In the genomic region with DNA sequence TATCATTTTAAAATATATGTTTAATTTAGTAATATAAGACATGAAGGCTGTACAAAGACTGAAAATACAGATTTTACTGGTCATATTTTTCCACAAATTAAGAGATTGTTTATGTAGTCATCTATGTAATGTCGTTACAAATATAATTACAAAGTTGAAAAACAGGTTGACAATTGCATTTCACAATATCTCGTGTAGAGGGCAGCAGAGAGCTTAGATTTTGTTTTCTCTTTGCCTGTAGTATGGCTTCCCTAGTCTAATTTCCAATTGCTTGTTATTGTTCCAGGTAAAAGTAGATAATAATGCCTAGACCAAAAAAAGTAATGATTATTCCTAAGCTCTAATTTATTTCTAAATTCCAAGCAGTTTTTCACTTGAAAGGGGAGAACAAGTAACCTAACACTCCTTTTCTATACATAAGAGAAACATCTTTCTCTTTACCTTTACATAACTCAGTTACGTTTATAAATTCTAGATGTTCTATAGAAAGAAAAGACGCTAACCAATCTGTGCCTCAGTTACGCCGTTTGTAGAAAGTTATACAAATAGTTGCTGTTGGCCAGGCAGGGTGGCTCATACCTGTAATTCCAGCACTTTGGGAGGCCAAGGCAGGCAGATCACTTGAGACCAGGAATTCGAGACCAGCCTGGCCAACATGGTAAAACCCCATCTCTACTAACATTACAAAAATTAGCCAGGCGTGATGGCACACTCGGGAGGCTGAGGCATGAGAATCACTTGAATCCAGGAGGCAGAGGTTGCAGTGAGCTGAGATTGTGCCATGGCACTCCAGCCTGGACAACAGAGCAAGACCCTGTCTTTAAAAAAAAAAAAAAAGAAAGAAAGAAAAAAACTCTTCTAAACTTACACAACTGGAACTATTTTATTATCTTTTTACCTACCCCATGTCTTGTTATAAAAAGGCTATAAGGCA, we compare ENCODE assay signal across 9 cellular contexts. TPM values are rescaled to one million over a fixed set of nuclear protein-coding genes. Genes with fewer than 3 reads are reported as not detected.
DNase-seq lines count a peak whose midpoint lies in the region; ATAC-seq, FAIRE-seq and TF ChIP-seq lines count a peak whose summit lies in the region.
"Had no signal": no experiment of that assay in that cellular context is flagged by ENCODE, and none has a peak within 500 bp of the region (broad histone marks: within the 10 kb centered on the region; RNA-seq: fewer than 3 reads in every experiment).

No MANE protein-coding gene starts in this region.

- POLR2A ChIA-PET in GM10248 (lab: Yijun Ruan, JAX), result interaction anchor here (0.6 kb wide), 1 partner anchor 371 kb away, joined by 4 read pairs; the partner anchor contains the start of gene GDI2

- H3K4me1 Mint-ChIP-seq in astrocyte (ENCODE audit: low read depth, unreplicated experiment), result no peaks in the 10 kb centered on the region

- H3K4me3 ChIP-seq in astrocyte (ENCODE audit: insufficient read depth, low read depth, low read length), result no peak overlapping the region
- no peak overlapping the region for H3K4me3 ChIP-seq in kidney epithelial cell (ENCODE audit: low read depth, low read length)
- H3K4me3 ChIP-seq in tibial artery, result no peak overlapping the region

- H3K4me3 Mint-ChIP-seq in astrocyte (ENCODE audit: unreplicated experiment), result no peak overlapping the region

- no peak for FAIRE-seq in astrocyte (lab: Jason Lieb, UNC)

- no peaks in the 10 kb centered on the region for H3K27me3 ChIP-seq in astrocyte (ENCODE audit: insufficient read depth, low read length)
- H3K27me3 ChIP-seq in kidney epithelial cell (ENCODE audit: control insufficient read depth, insufficient read depth, low read length), result no peaks in the 10 kb centered on the region
- H3K27me3 ChIP-seq in tibial artery, result no peaks in the 10 kb centered on the region

- H3K36me3 ChIP-seq in astrocyte (ENCODE audit: insufficient read depth, low read length) (no peaks in the 10 kb centered on the region), kidney epithelial cell (ENCODE audit: control insufficient read depth, insufficient read depth, low read length) (no peaks in the 10 kb centered on the region), tibial artery (no peaks in the 10 kb centered on the region)

- no peaks in the 10 kb centered on the region for H3K36me3 Mint-ChIP-seq in astrocyte (ENCODE audit: low read depth, unreplicated experiment)
- H3K36me3 Mint-ChIP-seq: IgD-negative memory B cell had no signal

- H3K9me3 Mint-ChIP-seq in astrocyte (ENCODE audit: unreplicated experiment), result no peaks in the 10 kb centered on the region
- H3K9me3 Mint-ChIP-seq: IgD-negative memory B cell had no signal

- H3K4me1 ChIP-seq in astrocyte (ENCODE audit: insufficient read depth, low read length) (no peaks in the 10 kb centered on the region), tibial artery (peaks cover 0 to 53% (median 30%) of the 10 kb centered on the region in 4 donors)

- DNase-seq in AG20443 (ENCODE audit: low spot score) (peak; percentile 47), GM10248 (ENCODE audit: extremely low spot score) (peak; percentile 32), NCI-H460 (ENCODE audit: extremely low read depth, low read depth) (peak; percentile 40), astrocyte (ENCODE audit: low read depth) (no peak), kidney epithelial cell (ENCODE audit: low read depth) (no peak), tibial artery (no peak)

- CTCF ChIA-PET in GM10248 (lab: Yijun Ruan, JAX), result interaction anchor here (0.7 to 10.7 kb wide), 30 partner anchors 8 to 644 kb away, joined by 3 to 145 read pairs (median 4); no protein-coding TSS in a partner anchor

- no peak overlapping the region for H2AFZ ChIP-seq in astrocyte (ENCODE audit: low read depth, low read length)

- H3K79me2 ChIP-seq in astrocyte (ENCODE audit: insufficient read depth, low read length), result peaks cover 14% of the 10 kb centered on the region

- intact Hi-C loops in tibial artery (cut with DNase I; ENCODE audit: low total_unique reads), result loop anchor here (5.0 to 10.0 kb wide), 3 partner anchors 242 to 430 kb away; partner anchors contain the start of genes GDI2 and TASOR2

- H3K27me3 Mint-ChIP-seq in astrocyte (ENCODE audit: low read depth, unreplicated experiment), result no peaks in the 10 kb centered on the region
- H3K27me3 Mint-ChIP-seq: IgD-negative memory B cell had no signal

- H3K27ac Mint-ChIP-seq in astrocyte (ENCODE audit: unreplicated experiment), result no peak overlapping the region

- no peak overlapping the region for H3K27ac ChIP-seq in astrocyte (ENCODE audit: low read depth, low read length)
- no peak overlapping the region for H3K27ac ChIP-seq in tibial artery

- no peak overlapping the region for H3K4me2 ChIP-seq in astrocyte (ENCODE audit: low read length)

- no peak overlapping the region for H3K9ac ChIP-seq in astrocyte (ENCODE audit: low read length)

- peak; percentile 70 for TF ChIP-seq CTCF in GM10248 (IDR thresholded peaks at IDR 0.05; ENCODE audit: control extremely low read depth, extremely low read depth, low read depth, missing control alignments)
- peak; percentile 77 for TF ChIP-seq CTCF in astrocyte (IDR thresholded peaks at IDR 0.05; ENCODE audit: insufficient read depth, low read depth, low read length)
- peak; percentile 52 for TF ChIP-seq CTCF in kidney epithelial cell (IDR thresholded peaks at IDR 0.05; ENCODE audit: insufficient read depth, low read length, poor library complexity, severe bottlenecking)
- TF ChIP-seq CTCF in tibial artery (IDR thresholded peaks at IDR 0.05), result peak; percentile 71 to 83

- ATAC-seq in GM19467 (IDR thresholded peaks at IDR 0.05; ENCODE audit: unreplicated experiment), result no peak
- ATAC-seq in HG03378 (IDR thresholded peaks at IDR 0.05; ENCODE audit: unreplicated experiment), result no peak

- H3K9me3 ChIP-seq in astrocyte (ENCODE audit: insufficient read depth, low read depth, low read length) (no peaks in the 10 kb centered on the region), tibial artery (no peaks in the 10 kb centered on the region)

- no peaks in the 10 kb centered on the region for H4K20me1 ChIP-seq in astrocyte (ENCODE audit: insufficient read depth, low read length)

RNA-seq across cellular contexts. Expression of gene NET1, which starts 30.0 kb away (rescaled TPM):
- total RNA-seq in NCI-H460 (2014; rRNA removed; shearing (Covaris generic)), result 39.5 and 40.4 TPM in 2 replicates
- polyA plus RNA-seq in NCI-H460 (2014; cell fraction: nucleus; rRNA removed), result 23.6 and 27.3 TPM in 2 replicates
- total RNA-seq in astrocyte (31.5 and 43.5 TPM in 2 replicates), kidney epithelial cell (113 and 146 TPM in 2 replicates)

RNA-seq across cellular contexts. Expression of gene TUBAL3, which starts 37.7 kb away (rescaled TPM):
- 1.6 and 1.9 TPM in 2 replicates for total RNA-seq in NCI-H460 (2014; rRNA removed; shearing (Covaris generic))
- polyA plus RNA-seq in NCI-H460 (2014; cell fraction: nucleus; rRNA removed), result 0.33 and 0.72 TPM in 2 replicates
- total RNA-seq in astrocyte, result not detected in 2 replicates
- total RNA-seq in kidney epithelial cell, result 0.34 and 0.46 TPM in 2 replicates
- polyA plus RNA-seq: IgD-negative memory B cell had no signal

RNA-seq across cellular contexts. Expression of gene CALML5, which starts 57.0 kb away (rescaled TPM):
- total RNA-seq in NCI-H460 (2014; rRNA removed; shearing (Covaris generic)), result not detected in 2 replicates
- not detected in 2 replicates for polyA plus RNA-seq in NCI-H460 (2014; cell fraction: nucleus; rRNA removed)
- total RNA-seq in astrocyte, result not detected in 2 replicates
- 0.34 TPM in 1 of 2 replicates, not detected in the other for total RNA-seq in kidney epithelial cell
- polyA plus RNA-seq: IgD-negative memory B cell had no signal

Comparison
In these comparisons a context has a peak if more than half of its experiments do, and no peak if none do; other contexts are left out.
1. DNase-seq: peak in AG20443 (single experiment), GM10248 (single experiment) and NCI-H460 (single experiment); none in astrocyte (single experiment), kidney epithelial cell (single experiment) and tibial artery (0 of 2).
2. Peak in every context shown above with its lines, with median percentiles within 50 percentile points of each other: CTCF ChIP-seq.